In genomic region chr18:36158261-36158867, GRCh38 we compare ENCODE assay signal across 11 cellular contexts. TPM values are rescaled to one million over a fixed set of nuclear protein-coding genes. Genes with fewer than 3 reads are reported as not detected.
DNase-seq lines count a peak whose midpoint lies in the region; ATAC-seq and TF ChIP-seq lines count a peak whose summit lies in the region.
"Had no signal": no experiment of that assay in that cellular context is flagged by ENCODE, and none has a peak within 500 bp of the region (broad histone marks: within the 10 kb centered on the region; RNA-seq: fewer than 3 reads in every experiment).

No MANE protein-coding gene starts in this region.

- intact Hi-C loops in right lobe of liver (cut with DNase I): no loop called here

- TF ChIP-seq POLR2A in right lobe of liver (IDR thresholded peaks at IDR 0.05): no peak

- H3K4me3 Mint-ChIP-seq in T-cell: no peak overlapping the region

- TF ChIP-seq CTCF in AG10803 (conservative IDR thresholded peaks at IDR 0.05; ENCODE audit: low read length): no peak
- TF ChIP-seq CTCF in cardiac fibroblast (IDR thresholded peaks at IDR 0.05; ENCODE audit: low read depth, low read length): no peak
- TF ChIP-seq CTCF in right lobe of liver (IDR thresholded peaks at IDR 0.05): no peak
- no peak for TF ChIP-seq CTCF in RWPE1 (conservative IDR thresholded peaks at IDR 0.05; ENCODE audit: low read depth)

- POLR2A ChIA-PET in RWPE1 (lab: Yijun Ruan, JAX; ENCODE audit: low non-redundant PET) (no interaction called here), T-cell (lab: Charles Lee) (interaction anchor here in 1 of 2 donors (0.7 kb wide), 1 partner anchor 141 kb away, joined by 4 read pairs; no protein-coding TSS in a partner anchor)

- DNase-seq in AG10803 (ENCODE audit: low read depth) (peak; percentile 77), HT1080 (ENCODE audit: low read depth) (peak; percentile 57), cardiac fibroblast (ENCODE audit: low read depth in 2 of 2) (peak; percentile 59 to 84), right lobe of liver (no peak), RWPE1 (ENCODE audit: low spot score) (no peak), T-cell (no peak)
- no peak for DNase-seq in activated CD8-positive, alpha-beta memory T cell treated with anti-CD3 and anti-CD28 coated beads, Interleukin-2, amount 50 U/mL, for 4 hours
- DNase-seq: Right ventricle myocardium superior had no signal

- peaks cover 66% of the 10 kb centered on the region for H3K36me3 Mint-ChIP-seq in T-cell

- H3K27ac Mint-ChIP-seq in T-cell: peak overlapping the region in 1 of 2 donors; percentile 19

- H3K4me1 ChIP-seq in right lobe of liver: peaks cover 0 to 65% (median 11%) of the 10 kb centered on the region in 4 donors

- H3K36me3 ChIP-seq in right lobe of liver: peaks cover 0 to 31% (median 8%) of the 10 kb centered on the region in 4 donors

- no peaks in the 10 kb centered on the region for H3K27me3 ChIP-seq in right lobe of liver

- peak in 1 of 4 donors; percentile 39 for ATAC-seq in right lobe of liver
- ATAC-seq in GM18517 (IDR thresholded peaks at IDR 0.05; ENCODE audit: unreplicated experiment): no peak
- no peak for ATAC-seq in T-cell (replicated peaks in 1 of 4)

- no peaks in the 10 kb centered on the region for H3K9me3 ChIP-seq in right lobe of liver

- H3K9me3 Mint-ChIP-seq in T-cell: no peaks in the 10 kb centered on the region

- H3K27ac ChIP-seq in right lobe of liver (peak overlapping the region; percentile 63 to 87 (median 74)), RWPE1 (no peak overlapping the region)
- H3K27ac ChIP-seq: epithelial cell of prostate had no signal

- no peak overlapping the region for H3K4me3 ChIP-seq in AG10803 (ENCODE audit: low read length)
- H3K4me3 ChIP-seq in cardiac fibroblast (replicated peaks in 1 of 2; ENCODE audit: low read depth in 2 of 2, low read length in 2 of 2): no peak overlapping the region
- no peak overlapping the region for H3K4me3 ChIP-seq in right lobe of liver
- H3K4me3 ChIP-seq: lung had no signal

- no peaks in the 10 kb centered on the region for H3K27me3 Mint-ChIP-seq in T-cell

- WGBS in right lobe of liver (ENCODE audit: insufficient coverage, low coverage, low lambda C conversion rate, missing lambda C conversion rate): 60% methylated on average over 5 of the region's 5 CpGs

- CTCF ChIA-PET in RWPE1 (lab: Yijun Ruan, JAX): no interaction called here
- CTCF ChIA-PET in T-cell (lab: Charles Lee): no interaction called here

- H3K4me1 Mint-ChIP-seq in T-cell: peaks cover 15 to 38% (median 29%) of the 10 kb centered on the region in 3 donors

RNA-seq across cellular contexts. Expression of gene ELP2, which starts 28.7 kb away (rescaled TPM):
- 149 and 177 TPM in 2 replicates for total RNA-seq in HT1080 (2014; rRNA removed; shearing (Covaris generic))
- 75.2 and 81.7 TPM in 2 replicates for polyA plus RNA-seq in HT1080 (2015; cell fraction: cytosol; rRNA removed)
- polyA plus RNA-seq in HT1080 (2015; cell fraction: nucleus; rRNA removed): 232 and 234 TPM in 2 replicates
- total RNA-seq in right lobe of liver: 10 to 100 TPM; 26.9 to 58.7 (median 50.3) TPM
- 100 to 1,000 TPM; 109 to 156 (median 150) TPM for total RNA-seq in T-cell

RNA-seq across cellular contexts. Expression of gene MOCOS, which starts 28.9 kb away (rescaled TPM):
- 9.2 and 12.2 TPM in 2 replicates for total RNA-seq in HT1080 (2014; rRNA removed; shearing (Covaris generic))
- 14.5 and 16.0 TPM in 2 replicates for polyA plus RNA-seq in HT1080 (2015; cell fraction: cytosol; rRNA removed)
- polyA plus RNA-seq in HT1080 (2015; cell fraction: nucleus; rRNA removed): 25.6 and 26.0 TPM in 2 replicates
- total RNA-seq in right lobe of liver (10 to 100 TPM; 12.2 to 35.2 (median 25.2) TPM), T-cell (under 1 TPM; 0.05 to 0.47 (median 0.16) TPM)

RNA-seq across cellular contexts. Expression of gene SLC39A6, which starts 29.2 kb away (rescaled TPM):
- total RNA-seq in HT1080 (2014; rRNA removed; shearing (Covaris generic)): 61.7 and 72.5 TPM in 2 replicates
- 52.9 and 64.3 TPM in 2 replicates for polyA plus RNA-seq in HT1080 (2015; cell fraction: cytosol; rRNA removed)
- 59.3 and 60.2 TPM in 2 replicates for polyA plus RNA-seq in HT1080 (2015; cell fraction: nucleus; rRNA removed)
- total RNA-seq in right lobe of liver: 10 to 100 TPM in 2 of 6 experiments, 1 to 10 TPM in 4; 6.5 to 13.2 (median 8.7) TPM
- 10 to 100 TPM; 14.3 to 18.3 (median 16.8) TPM for total RNA-seq in T-cell

Comparison
In these comparisons a context has a peak if more than half of its experiments do, and no peak if none do; other contexts are left out.
1. DNase-seq: peak in AG10803 (single experiment), HT1080 (single experiment) and cardiac fibroblast (2 of 2); none in right lobe of liver (0 of 3), RWPE1 (single experiment), T-cell (0 of 34) and activated CD8-positive, alpha-beta memory T cell treated with anti-CD3 and anti-CD28 coated beads, Interleukin-2, amount 50 U/mL, for 4 hours (single experiment).